ENCODE assay signal across 34 cellular contexts in genomic region chr16:2879854-2880508, GRCh38. TPM values are rescaled to one million over a fixed set of nuclear protein-coding genes. Genes with fewer than 3 reads are reported as not detected.
"Had no signal": no experiment of that assay in that cellular context is flagged by ENCODE, and none has a peak within 500 bp of the region (broad histone marks: within the 10 kb centered on the region; RNA-seq: fewer than 3 reads in every experiment).

No MANE protein-coding gene starts in this region.

- H3K4me3 Mint-ChIP-seq: activated CD4-positive, alpha-beta memory T cell treated with anti-CD3 and anti-CD28 coated beads, Interleukin-2, amount 10 ng/mL, durations not matched to agents 7 days and 5 days; activated CD4-positive, alpha-beta T cell treated with anti-CD3 and anti-CD28 coated beads, Interleukin-2, amount 10 ng/mL, durations not matched to agents 24 days and 14 days; activated naive CD8-positive, alpha-beta T cell treated with anti-CD3 and anti-CD28 coated beads for 36 hours; activated T-cell treated with anti-CD3 and anti-CD28 coated beads, Interleukin-2, amount 50 U/mL, for 4 hours; mesothelial cell of epicardium had no signal

- H3K4me1 ChIP-seq: right lobe of liver, testis, uterus had no signal

- H3K27ac Mint-ChIP-seq: activated CD4-positive, alpha-beta memory T cell treated with anti-CD3 and anti-CD28 coated beads, Interleukin-2, amount 10 ng/mL, durations not matched to agents 7 days and 5 days; activated CD4-positive, alpha-beta T cell treated with anti-CD3 and anti-CD28 coated beads, Interleukin-2, amount 10 ng/mL, durations not matched to agents 24 days and 14 days; activated naive CD8-positive, alpha-beta T cell treated with anti-CD3 and anti-CD28 coated beads for 36 hours; immature natural killer cell; mesothelial cell of epicardium; naive B cell; progenitor cell of endocrine pancreas had no signal

- H3K9me3 ChIP-seq: adrenal gland, body of pancreas, neutrophil, ovary, right lobe of liver, testis, uterus had no signal

- H3K27ac ChIP-seq: adrenal gland, body of pancreas, dorsolateral prefrontal cortex, heart left ventricle, neutrophil, ovary, right lobe of liver, testis, uterus, WERI-Rb-1 had no signal

- H3K9me3 Mint-ChIP-seq: activated CD4-positive, alpha-beta memory T cell treated with anti-CD3 and anti-CD28 coated beads, Interleukin-2, amount 10 ng/mL, durations not matched to agents 7 days and 5 days; activated CD4-positive, alpha-beta T cell treated with anti-CD3 and anti-CD28 coated beads, Interleukin-2, amount 10 ng/mL, durations not matched to agents 24 days and 14 days; activated naive CD8-positive, alpha-beta T cell treated with anti-CD3 and anti-CD28 coated beads for 36 hours; activated T-cell treated with anti-CD3 and anti-CD28 coated beads, Interleukin-2, amount 50 U/mL, for 4 hours; immature natural killer cell had no signal

- H3K27me3 ChIP-seq: adrenal gland, body of pancreas, dorsolateral prefrontal cortex, heart left ventricle, ovary, right lobe of liver, testis, uterus had no signal

- DNase-seq: activated CD4-positive, alpha-beta memory T cell treated with anti-CD3 and anti-CD28 coated beads, Interleukin-2, amount 10 ng/mL, durations not matched to agents 7 days and 5 days; activated CD4-positive, alpha-beta T cell treated with anti-CD3 and anti-CD28 coated beads, Interleukin-2, amount 10 ng/mL, durations not matched to agents 24 days and 14 days; activated CD8-positive, alpha-beta memory T cell treated with anti-CD3 and anti-CD28 coated beads, Interleukin-2, amount 50 U/mL, for 48 hours; activated naive CD4-positive, alpha-beta T cell; activated naive CD8-positive, alpha-beta T cell treated with anti-CD3 and anti-CD28 coated beads for 36 hours; activated T-cell treated with anti-CD3 and anti-CD28 coated beads, Interleukin-2, amount 50 U/mL, for 4 hours; body of pancreas; dorsolateral prefrontal cortex; effector memory CD4-positive, alpha-beta T cell; erythroblast; heart left ventricle; hypothalamus; immature natural killer cell; naive B cell; ovary; right lobe of liver; stimulated activated CD4-positive, alpha-beta T cell treated with anti-CD3 and anti-CD28 coated beads, Interleukin-12 subunit alpha, Interleukin-12 subunit beta, amount 100 ng/mL, for 4 hours; stimulated activated CD4-positive, alpha-beta T cell treated with anti-CD3 and anti-CD28 coated beads, Interleukin-4, amount 100 ng/mL, for 1 hour; stimulated activated naive CD8-positive, alpha-beta T cell treated with anti-CD3 and anti-CD28 coated beads, Interleukin-15, Interleukin-2, amounts not matched to agents 100 U/mL and 50 U/mL, for 24 hours; testis; trophoblast cell; uterus; WERI-Rb-1 had no signal

- H3K36me3 ChIP-seq: adrenal gland, heart left ventricle, neutrophil, ovary, right lobe of liver, uterus, WERI-Rb-1 had no signal

- ATAC-seq: activated CD4-positive, CD25-positive, alpha-beta regulatory T cell treated with anti-CD3 and anti-CD28 coated beads, Interleukin-2, amount 50 U/mL, for 24 hours; activated T-cell treated with anti-CD3 and anti-CD28 coated beads, Interleukin-2, amount 50 U/mL, for 4 hours; body of pancreas; heart left ventricle; right lobe of liver; stimulated activated naive CD8-positive, alpha-beta T cell treated with anti-CD3 and anti-CD28 coated beads, Interleukin-15, Interleukin-2, amounts not matched to agents 100 U/mL and 50 U/mL, for 24 hours had no signal

- FAIRE-seq: colon had no signal

- H3K4me3 ChIP-seq: adrenal gland, body of pancreas, dorsolateral prefrontal cortex, heart left ventricle, ovary, right lobe of liver, testis, uterus had no signal

- H3K36me3 Mint-ChIP-seq: activated naive CD8-positive, alpha-beta T cell treated with anti-CD3 and anti-CD28 coated beads for 36 hours; immature natural killer cell; mesothelial cell of epicardium; naive B cell had no signal

RNA-seq across cellular contexts. Expression of gene PRSS22, which starts 22.0 kb away (rescaled TPM):
- total RNA-seq: activated CD4-positive, alpha-beta memory T cell treated with anti-CD3 and anti-CD28 coated beads, Interleukin-2, amount 10 ng/mL, durations not matched to agents 7 days and 5 days; activated CD4-positive, alpha-beta T cell treated with anti-CD3 and anti-CD28 coated beads, Interleukin-2, amount 10 ng/mL, durations not matched to agents 24 days and 14 days; activated naive CD8-positive, alpha-beta T cell treated with anti-CD3 and anti-CD28 coated beads for 36 hours; aorta; fibroblast of villous mesenchyme; heart left ventricle; skeletal muscle tissue; T-helper 1 cell treated with Interleukin-12 subunit alpha and Interleukin-12 subunit beta and Interleukin-4 antibody, amounts not matched to agents 30 ng/mL and 1 ng/mL, for 36 hours; testis had no signal
- polyA plus RNA-seq: fibroblast of lung, heart left ventricle had no signal

RNA-seq across cellular contexts. Expression of gene ZG16B, which starts 49.9 kb away (rescaled TPM):
- total RNA-seq: body of pancreas, fibroblast of lung, progenitor cell of endocrine pancreas had no signal
- polyA plus RNA-seq: fibroblast of lung, heart left ventricle had no signal
